ENCODE assay signal across 8 cellular contexts in the genomic region with DNA sequence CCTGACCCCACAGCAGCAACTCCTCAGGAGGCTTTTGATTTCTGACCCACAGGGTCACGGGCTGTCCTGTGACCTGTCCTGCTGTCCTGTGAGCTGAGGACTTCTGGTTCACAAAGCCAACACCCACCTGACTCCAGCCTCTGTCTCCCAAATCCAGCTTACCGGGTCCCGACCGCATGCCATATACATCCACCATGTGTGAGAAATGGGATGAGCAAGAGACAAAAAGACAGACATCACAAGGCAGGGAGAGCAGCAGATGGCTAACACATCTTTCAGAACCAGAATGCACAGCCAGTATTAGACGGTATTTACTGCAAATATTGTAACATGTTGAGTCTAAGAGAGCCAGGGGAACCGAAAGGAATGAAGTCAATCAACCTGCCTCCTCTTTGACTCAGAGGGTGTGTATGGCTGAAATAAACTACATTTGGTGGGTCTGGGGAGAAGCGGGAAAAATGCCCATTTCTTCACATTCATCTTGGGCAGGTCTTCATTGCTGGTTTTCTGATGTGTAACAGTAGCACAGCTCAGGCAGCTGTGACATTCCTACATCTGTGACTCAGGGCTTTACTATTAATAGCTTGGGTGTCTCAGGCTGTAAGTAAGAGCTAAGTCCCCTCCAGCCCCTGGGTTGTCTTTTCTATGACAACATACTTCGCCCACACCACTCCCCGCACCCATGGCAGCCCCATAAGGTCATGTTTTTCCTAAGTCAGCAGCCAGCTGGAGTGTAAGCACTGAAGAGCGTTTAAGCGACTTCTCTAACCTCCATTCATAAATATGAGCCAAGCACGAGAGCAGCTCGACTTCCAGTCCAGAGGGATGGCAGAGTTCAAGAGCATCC. TPM values are rescaled to one million over a fixed set of nuclear protein-coding genes. Genes with fewer than 3 reads are reported as not detected.
DNase-seq lines count a peak whose midpoint lies in the region; ATAC-seq and TF ChIP-seq lines count a peak whose summit lies in the region.

No MANE protein-coding gene starts in this region.

- no peak for DNase-seq in activated T-cell treated with anti-CD3 and anti-CD28 coated beads, Interleukin-2, amount 50 U/mL, for 4 hours
- no peak for DNase-seq in activated T-cell treated with anti-CD3 and anti-CD28 coated beads, Interleukin-2, amount 50 U/mL, for 48 hours
- DNase-seq in RWPE1 (ENCODE audit: low spot score) (peak; percentile 59), fibroblast of pulmonary artery (ENCODE audit: low read depth) (peak; percentile 74), osteocyte (ENCODE audit: extremely low spot score, unreplicated experiment) (peak; percentile 92), HuH-7.5 (ENCODE audit: low spot score) (no peak)

- H3K36me3 Mint-ChIP-seq in activated T-cell treated with anti-CD3 and anti-CD28 coated beads, Interleukin-2, amount 50 U/mL, for 4 hours (ENCODE audit: insufficient read depth): no peaks in the 10 kb centered on the region
- H3K36me3 Mint-ChIP-seq in osteocyte (ENCODE audit: unreplicated experiment): no peaks in the 10 kb centered on the region

- CTCF ChIA-PET in RWPE1 (lab: Yijun Ruan, JAX): interaction anchor here (0.5 to 1.1 kb wide), 5 partner anchors 72 to 495 kb away, joined by 3 to 4 read pairs (median 3); no protein-coding TSS in a partner anchor

- H3K27ac ChIP-seq in RWPE1: peak overlapping the region; percentile 87

- ATAC-seq in activated T-cell treated with anti-CD3 and anti-CD28 coated beads, Interleukin-2, amount 50 U/mL, for 4 hours: no peak
- ATAC-seq in GM18517 (IDR thresholded peaks at IDR 0.05; ENCODE audit: unreplicated experiment) (no peak), HG02642 (IDR thresholded peaks at IDR 0.05; ENCODE audit: poor library complexity, unreplicated experiment) (no peak)

- no peaks in the 10 kb centered on the region for H3K9me3 Mint-ChIP-seq in activated T-cell treated with anti-CD3 and anti-CD28 coated beads, Interleukin-2, amount 50 U/mL, for 4 hours
- H3K9me3 Mint-ChIP-seq in osteocyte (ENCODE audit: unreplicated experiment): no peaks in the 10 kb centered on the region

- H3K27ac Mint-ChIP-seq in osteocyte (ENCODE audit: unreplicated experiment): peak overlapping the region; percentile 95

- TF ChIP-seq CTCF in RWPE1 (conservative IDR thresholded peaks at IDR 0.05; ENCODE audit: low read depth) (no peak), fibroblast of pulmonary artery (IDR thresholded peaks at IDR 0.05; ENCODE audit: low read length, missing control alignments) (no peak), osteocyte (IDR thresholded peaks at IDR 0.05) (no peak)

- H3K4me3 ChIP-seq in fibroblast of pulmonary artery (replicated peaks; ENCODE audit: low read depth, low read length): no peak overlapping the region

- peak overlapping the region; percentile 16 for H3K4me3 Mint-ChIP-seq in activated T-cell treated with anti-CD3 and anti-CD28 coated beads, Interleukin-2, amount 50 U/mL, for 4 hours
- H3K4me3 Mint-ChIP-seq in osteocyte (ENCODE audit: unreplicated experiment): peak overlapping the region; percentile 84

- H3K27me3 Mint-ChIP-seq in activated T-cell treated with anti-CD3 and anti-CD28 coated beads, Interleukin-2, amount 50 U/mL, for 4 hours (ENCODE audit: low read depth): peaks cover 50% of the 10 kb centered on the region
- no peaks in the 10 kb centered on the region for H3K27me3 Mint-ChIP-seq in osteocyte (ENCODE audit: unreplicated experiment)

- POLR2A ChIA-PET in RWPE1 (lab: Yijun Ruan, JAX; ENCODE audit: low non-redundant PET): no interaction called here

- peaks cover 22% of the 10 kb centered on the region for H3K4me1 Mint-ChIP-seq in activated T-cell treated with anti-CD3 and anti-CD28 coated beads, Interleukin-2, amount 50 U/mL, for 4 hours (ENCODE audit: low read depth)
- H3K4me1 Mint-ChIP-seq in osteocyte (ENCODE audit: unreplicated experiment): peaks cover 55% of the 10 kb centered on the region

RNA-seq across cellular contexts. Expression of a gene that starts 25.0 kb away (rescaled TPM):
- 10 to 100 TPM; 68.1 to 83.2 (median 76.2) TPM for total RNA-seq in activated T-cell treated with anti-CD3 and anti-CD28 coated beads, Interleukin-2, amount 50 U/mL, for 4 hours
- 39.0 and 43.3 TPM in 2 replicates for total RNA-seq in osteocyte

Comparison
In these comparisons a context has a peak if more than half of its experiments do, and no peak if none do; other contexts are left out.
1. DNase-seq: peak in RWPE1 (single experiment), fibroblast of pulmonary artery (single experiment) and osteocyte (single experiment); none in activated T-cell treated with anti-CD3 and anti-CD28 coated beads, Interleukin-2, amount 50 U/mL, for 4 hours (single experiment), activated T-cell treated with anti-CD3 and anti-CD28 coated beads, Interleukin-2, amount 50 U/mL, for 48 hours (0 of 2) and HuH-7.5 (single experiment).